Comparison of ENCODE assay signal across 29 cellular contexts in genomic region chr16:71569621-71570020, GRCh38. TPM values are rescaled to one million over a fixed set of nuclear protein-coding genes. Genes with fewer than 3 reads are reported as not detected.
DNase-seq lines count a peak whose midpoint lies in the region; ATAC-seq and TF ChIP-seq lines count a peak whose summit lies in the region.
"Had no signal": no experiment of that assay in that cellular context is flagged by ENCODE, and none has a peak within 500 bp of the region (broad histone marks: within the 10 kb centered on the region; RNA-seq: fewer than 3 reads in every experiment).

No MANE protein-coding gene starts in this region.

- H3K9ac ChIP-seq in smooth muscle cell (ENCODE audit: low read depth): no peak overlapping the region
- H3K9ac ChIP-seq: BLaER1 treated with 17β-estradiol and CSF1 and Interleukin-3, amounts not matched to agents 10 nM and 100 nM; KMS-11 had no signal

- peaks cover 6% of the 10 kb centered on the region for H3F3A ChIP-seq in smooth muscle cell (ENCODE audit: low read depth)

- peak; percentile 1 for ATAC-seq in left lobe of liver
- no peak for ATAC-seq in T-helper 17 cell
- ATAC-seq in HG03432 (IDR thresholded peaks at IDR 0.05; ENCODE audit: unreplicated experiment): no peak
- ATAC-seq: A549, GM12878, Right ventricle myocardium inferior, SK-N-SH treated with all-trans-retinoic acid at 6 μM for 48 hours had no signal

- no peaks in the 10 kb centered on the region for H3K36me3 Mint-ChIP-seq in activated CD4-positive, alpha-beta memory T cell treated with anti-CD3 and anti-CD28 coated beads, Interleukin-2, amount 10 ng/mL, durations not matched to agents 7 days and 5 days (ENCODE audit: low read depth)
- H3K36me3 Mint-ChIP-seq in T-helper 17 cell (ENCODE audit: low read depth): no peaks in the 10 kb centered on the region

- no peaks in the 10 kb centered on the region for H3K4me1 ChIP-seq in smooth muscle cell (ENCODE audit: low read depth)
- H3K4me1 ChIP-seq: SJCRH30 had no signal

- no peak for TF ChIP-seq CTCF in smooth muscle cell (IDR thresholded peaks at IDR 0.05; ENCODE audit: borderline replicate concordance, insufficient read depth, poor library complexity, severe bottlenecking)

- H3K79me2 ChIP-seq in smooth muscle cell (ENCODE audit: low read depth): no peaks in the 10 kb centered on the region

- no peaks in the 10 kb centered on the region for H3K27me3 ChIP-seq in smooth muscle cell (ENCODE audit: low read depth)
- H3K27me3 ChIP-seq: BLaER1 treated with 17β-estradiol and CSF1 and Interleukin-3, amounts not matched to agents 10 nM and 100 nM; SJCRH30 had no signal

- H3K9me3 Mint-ChIP-seq in activated CD4-positive, alpha-beta memory T cell treated with anti-CD3 and anti-CD28 coated beads, Interleukin-2, amount 10 ng/mL, durations not matched to agents 7 days and 5 days: no peaks in the 10 kb centered on the region
- H3K9me3 Mint-ChIP-seq: CD4-positive, alpha-beta T cell had no signal

- WGBS in smooth muscle cell (ENCODE audit: low lambda C conversion rate): 98% methylated on average over 4 of the region's 4 CpGs

- no peak overlapping the region for H3K27ac Mint-ChIP-seq in activated CD4-positive, alpha-beta memory T cell treated with anti-CD3 and anti-CD28 coated beads, Interleukin-2, amount 10 ng/mL, durations not matched to agents 7 days and 5 days
- H3K27ac Mint-ChIP-seq in T-helper 17 cell: no peak overlapping the region
- H3K27ac Mint-ChIP-seq: CD4-positive, alpha-beta T cell had no signal

- no peak overlapping the region for H3K4me2 ChIP-seq in smooth muscle cell
- H3K4me2 ChIP-seq: A549; BLaER1 treated with 17β-estradiol and CSF1 and Interleukin-3, amounts not matched to agents 10 nM and 100 nM; KMS-11 had no signal

- CTCF ChIA-PET in activated CD4-positive, alpha-beta memory T cell treated with anti-CD3 and anti-CD28 coated beads, Interleukin-2, amount 10 ng/mL, durations not matched to agents 7 days and 5 days (lab: Charles Lee): no interaction called here

- H2AFZ ChIP-seq in smooth muscle cell (ENCODE audit: low read depth): no peak overlapping the region

- POLR2A ChIA-PET in activated CD4-positive, alpha-beta memory T cell treated with anti-CD3 and anti-CD28 coated beads, Interleukin-2, amount 10 ng/mL, durations not matched to agents 7 days and 5 days (lab: Charles Lee): no interaction called here

- no peak overlapping the region for H3K27ac ChIP-seq in smooth muscle cell (ENCODE audit: low read depth)
- H3K27ac ChIP-seq: A549; BLaER1 treated with 17β-estradiol and CSF1 and Interleukin-3, amounts not matched to agents 10 nM and 100 nM; KMS-11; SJCRH30 had no signal

- H4K20me1 ChIP-seq in smooth muscle cell (ENCODE audit: low read depth): no peaks in the 10 kb centered on the region
- H4K20me1 ChIP-seq: BLaER1 treated with 17β-estradiol and CSF1 and Interleukin-3, amounts not matched to agents 10 nM and 100 nM had no signal

- DNase-seq in RPMI7951 (ENCODE audit: low read depth) (peak; percentile 6), left lobe of liver (ENCODE audit: low spot score) (peak; percentile 82), mucosa of gallbladder (ENCODE audit: low spot score) (peak; percentile 53), T-helper 17 cell (no peak), smooth muscle cell (lab: John Stamatoyannopoulos, UW; ENCODE audit: unreplicated experiment) (no peak)
- DNase-seq in activated CD4-positive, alpha-beta memory T cell treated with anti-CD3 and anti-CD28 coated beads, Interleukin-2, amount 10 ng/mL, durations not matched to agents 7 days and 5 days: no peak
- DNase-seq: AML-193; CD4-positive, alpha-beta T cell; COR-L47; GDM1; GOT3; HCEC 1CT; IMR-90; NCI-H1092; NCI-H1417 treated with DMSO at 0.1 percent for 48 hours; NCI-H1694 treated with DMSO at 0.1 percent for 48 hours; NCI-H2081; NCI-H2171; NCI-H226; NCI-H510A; NCI-H69; SJCRH30 had no signal

- H3K4me1 Mint-ChIP-seq in activated CD4-positive, alpha-beta memory T cell treated with anti-CD3 and anti-CD28 coated beads, Interleukin-2, amount 10 ng/mL, durations not matched to agents 7 days and 5 days: peaks cover 13% of the 10 kb centered on the region
- peaks cover 12% of the 10 kb centered on the region for H3K4me1 Mint-ChIP-seq in T-helper 17 cell

- H3K9me3 ChIP-seq in T-helper 17 cell (ENCODE audit: control insufficient read depth, low read length, poor library complexity, severe bottlenecking) (no peaks in the 10 kb centered on the region), smooth muscle cell (replicated peaks; ENCODE audit: low read depth) (no peaks in the 10 kb centered on the region)
- H3K9me3 ChIP-seq: A549; BLaER1 treated with 17β-estradiol and CSF1 and Interleukin-3, amounts not matched to agents 10 nM and 100 nM; SJCRH30 had no signal

- no peak overlapping the region for H3K4me3 Mint-ChIP-seq in activated CD4-positive, alpha-beta memory T cell treated with anti-CD3 and anti-CD28 coated beads, Interleukin-2, amount 10 ng/mL, durations not matched to agents 7 days and 5 days
- no peak overlapping the region for H3K4me3 Mint-ChIP-seq in T-helper 17 cell
- H3K4me3 Mint-ChIP-seq: CD4-positive, alpha-beta T cell had no signal

- H3K36me3 ChIP-seq in smooth muscle cell (ENCODE audit: low read depth): no peaks in the 10 kb centered on the region
- H3K36me3 ChIP-seq: BLaER1 treated with 17β-estradiol and CSF1 and Interleukin-3, amounts not matched to agents 10 nM and 100 nM; SJCRH30 had no signal

- no peak overlapping the region for H3K4me3 ChIP-seq in smooth muscle cell
- H3K4me3 ChIP-seq: A549; BLaER1 treated with 17β-estradiol and CSF1 and Interleukin-3, amounts not matched to agents 10 nM and 100 nM; GM12878; SJCRH30 had no signal

- peaks cover 7% of the 10 kb centered on the region for H3K27me3 Mint-ChIP-seq in activated CD4-positive, alpha-beta memory T cell treated with anti-CD3 and anti-CD28 coated beads, Interleukin-2, amount 10 ng/mL, durations not matched to agents 7 days and 5 days
- H3K27me3 Mint-ChIP-seq in T-helper 17 cell: peaks cover 7% of the 10 kb centered on the region

RNA-seq across cellular contexts. Expression of gene TAT, which starts 7.3 kb away (rescaled TPM):
- total RNA-seq in RPMI7951 (2014; rRNA removed; shearing (Covaris generic)): not detected in 2 replicates
- total RNA-seq in left lobe of liver (2,689 TPM), mucosa of gallbladder (2.5 TPM), T-helper 17 cell (not detected), smooth muscle cell (not detected in 2 replicates)
- total RNA-seq in activated CD4-positive, alpha-beta memory T cell treated with anti-CD3 and anti-CD28 coated beads, Interleukin-2, amount 10 ng/mL, durations not matched to agents 7 days and 5 days: not detected
- polyA plus RNA-seq in smooth muscle cell: not detected in 2 replicates
- total RNA-seq: CD4-positive, alpha-beta T cell; IMR-90; Right ventricle myocardium inferior; SJCRH30 had no signal
- polyA plus RNA-seq: IMR-90 had no signal

RNA-seq across cellular contexts. Expression of gene CHST4, which starts 43.4 kb away (rescaled TPM):
- not detected in 2 replicates for total RNA-seq in RPMI7951 (2014; rRNA removed; shearing (Covaris generic))
- total RNA-seq in left lobe of liver: 3.9 TPM
- total RNA-seq in mucosa of gallbladder: 586 TPM
- not detected for total RNA-seq in activated CD4-positive, alpha-beta memory T cell treated with anti-CD3 and anti-CD28 coated beads, Interleukin-2, amount 10 ng/mL, durations not matched to agents 7 days and 5 days
- total RNA-seq in T-helper 17 cell: not detected
- not detected in 2 replicates for total RNA-seq in smooth muscle cell
- not detected in 2 replicates for polyA plus RNA-seq in smooth muscle cell
- total RNA-seq: CD4-positive, alpha-beta T cell; IMR-90; Right ventricle myocardium inferior had no signal
- polyA plus RNA-seq: IMR-90 had no signal

RNA-seq across cellular contexts. Expression of gene MARVELD3, which starts 56.4 kb away (rescaled TPM):
- total RNA-seq in RPMI7951 (2014; rRNA removed; shearing (Covaris generic)): not detected in 2 replicates
- total RNA-seq in left lobe of liver (6.0 TPM), mucosa of gallbladder (28.8 TPM), T-helper 17 cell (not detected), smooth muscle cell (1.7 and 2.4 TPM in 2 replicates)
- total RNA-seq in activated CD4-positive, alpha-beta memory T cell treated with anti-CD3 and anti-CD28 coated beads, Interleukin-2, amount 10 ng/mL, durations not matched to agents 7 days and 5 days: under 1 TPM; 0.15 TPM
- 1.5 and 6.6 TPM in 2 replicates for polyA plus RNA-seq in smooth muscle cell
- total RNA-seq: CD4-positive, alpha-beta T cell; IMR-90; Right ventricle myocardium inferior had no signal
- polyA plus RNA-seq: IMR-90 had no signal

Comparison
In these comparisons a context has a peak if more than half of its experiments do, and no peak if none do; other contexts are left out.
1. DNase-seq: peak in RPMI7951 (single experiment), left lobe of liver (single experiment) and mucosa of gallbladder (single experiment); none in activated CD4-positive, alpha-beta memory T cell treated with anti-CD3 and anti-CD28 coated beads, Interleukin-2, amount 10 ng/mL, durations not matched to agents 7 days and 5 days (single experiment), T-helper 17 cell (0 of 3) and smooth muscle cell (single experiment).
2. RNA of gene TAT, which starts 7.3 kb away (total RNA-seq): 2,689 TPM in left lobe of liver (single experiment); 2.5 TPM in mucosa of gallbladder (single experiment), not detected in RPMI7951, not detected in activated CD4-positive, alpha-beta memory T cell treated with anti-CD3 and anti-CD28 coated beads, Interleukin-2, amount 10 ng/mL, durations not matched to agents 7 days and 5 days, not detected in T-helper 17 cell and not detected in smooth muscle cell; every median in the first group is over 100 times any median in the second.
3. RNA of gene CHST4, which starts 43.4 kb away (total RNA-seq): 586 TPM in mucosa of gallbladder (single experiment); 3.9 TPM in left lobe of liver (single experiment), not detected in RPMI7951, not detected in activated CD4-positive, alpha-beta memory T cell treated with anti-CD3 and anti-CD28 coated beads, Interleukin-2, amount 10 ng/mL, durations not matched to agents 7 days and 5 days, not detected in T-helper 17 cell and not detected in smooth muscle cell; every median in the first group is over 100 times any median in the second.